Comparison of ENCODE assay signal across 27 cellular contexts in the genomic region with DNA sequence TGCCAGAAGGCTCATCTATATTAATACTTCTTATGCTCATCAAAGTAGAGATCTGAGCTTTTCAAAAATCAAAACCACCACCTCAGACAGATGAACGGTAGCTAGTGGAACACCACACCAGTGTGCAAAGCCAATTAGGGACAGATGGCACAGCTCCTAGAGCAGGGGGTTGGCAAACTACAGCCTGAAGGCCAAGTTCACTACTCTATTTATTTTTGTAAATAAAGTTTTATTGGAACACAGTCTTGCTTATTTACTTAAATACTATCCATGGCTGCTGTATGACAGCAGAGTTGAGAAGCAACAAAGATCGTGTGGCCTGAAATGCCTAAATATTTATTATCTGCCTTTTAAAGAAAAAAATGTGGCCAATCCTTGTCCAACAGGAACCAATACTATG.
"Had no signal": no experiment of that assay in that cellular context is flagged by ENCODE, and none has a peak within 500 bp of the region (broad histone marks: within the 10 kb centered on the region; RNA-seq: fewer than 3 reads in every experiment).

No MANE protein-coding gene starts in this region.

- H3K27ac Mint-ChIP-seq: activated B cell treated with CpG ODN at 0.5 μM for 24 hours; activated CD8-positive, alpha-beta T cell treated with anti-CD3 and anti-CD28 coated beads for 36 hours; mesothelial cell of epicardium; naive B cell; nephron progenitor cell; stimulated activated memory B cell treated with anti-CD40 and anti-IgM and Interleukin-4, amounts not matched to agents 10 μg/mL and 1 μg/mL and 100 μg/mL, for 72 hours; T-helper 2 cell treated with Interferon-gamma antibody and Interleukin-4, amounts not matched to agents 5 μg/mL and 100 μg/mL, for 36 hours had no signal

- H3K4me1 ChIP-seq: prostate gland had no signal

- H3K9me3 ChIP-seq: esophagus squamous epithelium, heart right ventricle, left ventricle myocardium inferior, neutrophil, prostate gland, sigmoid colon, stomach, thyroid gland, upper lobe of right lung had no signal

- H3K4me3 ChIP-seq: esophagus squamous epithelium, heart right ventricle, left ventricle myocardium inferior, prostate gland, sigmoid colon, stomach, thyroid gland, upper lobe of right lung had no signal

- H3K36me3 Mint-ChIP-seq: activated naive CD4-positive, alpha-beta T cell treated with anti-CD3 and anti-CD28 coated beads, Interleukin-2, amount 50 U/mL, for 72 hours had no signal

- FAIRE-seq: colon, small intestine had no signal

- ATAC-seq: activated CD8-positive, alpha-beta T cell treated with anti-CD3 and anti-CD28 coated beads for 36 hours; activated naive CD4-positive, alpha-beta T cell treated with anti-CD3 and anti-CD28 coated beads, Interleukin-2, amount 50 U/mL, for 72 hours; heart right ventricle; stimulated activated memory B cell treated with anti-CD40 and anti-IgM and Interleukin-4, amounts not matched to agents 10 μg/mL and 1 μg/mL and 100 μg/mL, for 72 hours; upper lobe of right lung had no signal

- H3K4me3 Mint-ChIP-seq: activated B cell treated with CpG ODN at 0.5 μM for 24 hours; activated CD8-positive, alpha-beta T cell treated with anti-CD3 and anti-CD28 coated beads for 36 hours; mesothelial cell of epicardium; naive B cell; nephron progenitor cell; stimulated activated memory B cell treated with anti-CD40 and anti-IgM and Interleukin-4, amounts not matched to agents 10 μg/mL and 1 μg/mL and 100 μg/mL, for 72 hours; T-helper 2 cell treated with Interferon-gamma antibody and Interleukin-4, amounts not matched to agents 5 μg/mL and 100 μg/mL, for 36 hours had no signal

- H3K27ac ChIP-seq: esophagus squamous epithelium, heart right ventricle, left ventricle myocardium inferior, neutrophil, prostate gland, sigmoid colon, thyroid gland, upper lobe of right lung had no signal

- H3K9me3 Mint-ChIP-seq: activated B cell treated with CpG ODN at 0.5 μM for 24 hours; activated CD8-positive, alpha-beta T cell treated with anti-CD3 and anti-CD28 coated beads for 36 hours; activated naive CD4-positive, alpha-beta T cell treated with anti-CD3 and anti-CD28 coated beads, Interleukin-2, amount 50 U/mL, for 72 hours; mesothelial cell of epicardium; naive B cell; stimulated activated memory B cell treated with anti-CD40 and anti-IgM and Interleukin-4, amounts not matched to agents 10 μg/mL and 1 μg/mL and 100 μg/mL, for 72 hours; T-helper 2 cell treated with Interferon-gamma antibody and Interleukin-4, amounts not matched to agents 5 μg/mL and 100 μg/mL, for 36 hours had no signal

- DNase-seq: activated B cell treated with CpG ODN at 0.5 μM for 24 hours; activated CD4-positive, alpha-beta T cell treated with anti-CD3 and anti-CD28 coated beads, Interleukin-2, amount 50 U/mL, for 1 hour; activated CD8-positive, alpha-beta T cell treated with anti-CD3 and anti-CD28 coated beads for 36 hours; activated naive CD4-positive, alpha-beta T cell; dermis blood vessel endothelial cell; effector CD4-positive, alpha-beta T cell; esophagus squamous epithelium; foreskin melanocyte; heart right ventricle; kidney glomerular epithelial cell; left ventricle myocardium inferior; naive B cell; nephron progenitor cell; retina; sigmoid colon; small intestine; stimulated activated CD4-positive, alpha-beta T cell treated with anti-CD3 and anti-CD28 coated beads, Interleukin-4, amount 100 ng/mL, for 24 hours; thyroid gland; upper lobe of right lung had no signal

- H3K27me3 ChIP-seq: esophagus squamous epithelium, heart right ventricle, neutrophil, sigmoid colon, stomach, thyroid gland, upper lobe of right lung had no signal

- H3K4me1 Mint-ChIP-seq: activated B cell treated with CpG ODN at 0.5 μM for 24 hours; stimulated activated memory B cell treated with anti-CD40 and anti-IgM and Interleukin-4, amounts not matched to agents 10 μg/mL and 1 μg/mL and 100 μg/mL, for 72 hours had no signal
